ENCODE assay signal across 8 cellular contexts in the genomic region with DNA sequence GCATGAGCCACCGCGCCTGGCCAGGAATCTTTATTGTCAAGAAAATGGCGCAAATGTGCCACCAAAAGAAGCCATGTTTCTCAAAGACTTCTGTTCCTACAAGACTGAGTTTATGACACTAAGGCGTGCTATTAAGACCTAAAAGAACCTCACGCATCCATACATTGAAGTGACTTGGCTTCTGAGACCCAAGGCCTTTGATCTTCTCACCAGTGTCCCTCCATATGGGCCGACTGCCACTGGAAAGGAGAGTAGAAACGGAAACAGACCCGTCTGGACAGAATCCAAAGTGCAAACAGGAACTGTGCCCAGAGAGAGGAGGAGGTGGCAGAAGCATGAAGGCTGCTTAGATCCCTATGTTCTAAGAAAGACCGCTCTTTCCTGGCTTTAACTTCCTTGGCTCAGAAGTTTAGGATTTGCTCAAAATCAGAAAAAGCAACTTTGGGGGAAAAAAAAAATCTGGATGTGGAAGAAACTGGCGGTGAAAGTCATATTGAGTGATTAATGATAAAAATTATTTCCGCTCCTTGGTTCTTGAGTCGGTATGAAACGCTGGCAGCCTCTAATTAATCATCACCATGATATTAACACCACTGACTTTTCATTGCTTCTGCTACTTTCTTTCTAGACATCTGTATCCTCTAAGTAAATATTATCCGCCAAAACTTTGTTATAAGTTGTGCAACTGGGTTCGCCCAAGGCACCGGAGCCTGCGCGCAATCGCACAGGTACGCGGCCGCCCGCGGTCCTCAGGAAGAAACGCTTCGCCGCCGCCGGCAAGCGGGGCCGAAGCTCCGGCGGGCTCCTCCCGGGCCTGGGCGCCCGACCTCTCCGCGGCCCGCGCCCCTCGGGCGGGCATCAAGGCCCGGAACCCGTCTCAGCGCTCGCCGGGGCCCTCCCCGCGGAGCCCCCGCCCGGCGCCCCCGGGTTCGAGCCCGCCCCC. TPM values are rescaled to one million over a fixed set of nuclear protein-coding genes. Genes with fewer than 3 reads are reported as not detected.
DNase-seq lines count a peak whose midpoint lies in the region; ATAC-seq lines count a peak whose summit lies in the region.

No MANE protein-coding gene starts in this region.

- DNase-seq in COLO668 (lab: John Stamatoyannopoulos, UW; ENCODE audit: unreplicated experiment): peak; percentile 72
- peak; percentile 86 for DNase-seq in NCI-H748 (lab: John Stamatoyannopoulos, UW; ENCODE audit: unreplicated experiment)
- peak; percentile 55 for DNase-seq in activated naive CD4-positive, alpha-beta T cell treated with anti-CD3 and anti-CD28 coated beads, Interleukin-2, amount 50 U/mL, for 16 hours
- DNase-seq in glomerular visceral epithelial cell (ENCODE audit: extremely low spot score): peak; percentile 72
- peak; percentile 9 for DNase-seq in occipital lobe (lab: John Stamatoyannopoulos, UW)
- DNase-seq in NCI-H1436 treated with DMSO at 0.1 percent for 48 hours (lab: John Stamatoyannopoulos, UW): no peak

- ATAC-seq in GM19328 (IDR thresholded peaks at IDR 0.05; ENCODE audit: unreplicated experiment) (peak; percentile 37), HG03378 (IDR thresholded peaks at IDR 0.05; ENCODE audit: unreplicated experiment) (peak; percentile 19)

RNA-seq across cellular contexts. Expression of a gene that starts 0.7 kb away (rescaled TPM):
- 5.8 TPM for total RNA-seq in occipital lobe
